Comparison of ENCODE assay signal across 17 cellular contexts in the genomic region with DNA sequence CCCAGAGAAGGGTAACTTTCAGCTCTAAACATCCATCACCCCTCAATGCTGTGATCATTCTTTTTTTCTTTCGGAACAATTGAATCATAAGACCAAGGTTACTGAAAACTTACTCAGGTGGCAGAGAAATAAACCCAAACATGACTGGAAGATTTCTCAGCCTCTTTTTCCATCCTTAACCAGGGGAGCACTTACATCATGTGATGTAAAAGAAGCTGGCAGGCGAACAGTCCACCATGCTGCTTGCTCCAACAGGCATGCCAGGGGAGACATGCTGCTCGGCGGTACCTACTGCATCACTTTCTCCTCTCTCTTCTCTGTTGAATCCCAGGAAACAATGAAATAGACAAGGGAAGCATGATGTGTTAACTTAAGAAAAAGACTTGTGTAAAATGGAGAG.
A peak's percentile ranks its signal among the peaks of the same experiment; 100 is the strongest.
DNase-seq lines count a peak whose midpoint lies in the region; ATAC-seq and TF ChIP-seq lines count a peak whose summit lies in the region.
"Had no signal": no experiment of that assay in that cellular context is flagged by ENCODE, and none has a peak within 500 bp of the region (broad histone marks: within the 10 kb centered on the region; RNA-seq: fewer than 3 reads in every experiment).

No MANE protein-coding gene starts in this region.

- H3K27me3 ChIP-seq in GM23338 (ENCODE audit: insufficient read depth) = no peaks in the 10 kb centered on the region
- H3K27me3 ChIP-seq: BLaER1 treated with 17β-estradiol and CSF1 and Interleukin-3, amounts not matched to agents 10 nM and 100 nM had no signal

- 0 out of 2 replicates have a peak, but pooled peaks cover 7% of the 10 kb centered on the region for H3K9me2 ChIP-seq in GM23338 (ENCODE audit: insufficient read depth)

- no peaks in the 10 kb centered on the region for H3K4me1 ChIP-seq in GM23338 (ENCODE audit: insufficient read depth)

- no peak overlapping the region for H3K4me2 ChIP-seq in GM23338
- H3K4me2 ChIP-seq: BLaER1 treated with 17β-estradiol and CSF1 and Interleukin-3, amounts not matched to agents 10 nM and 100 nM had no signal

- H3K79me2 ChIP-seq in GM23338 (replicated peaks; ENCODE audit: insufficient read depth) = no peaks in the 10 kb centered on the region

- no peak for DNase-seq in activated T-cell treated with anti-CD3 and anti-CD28 coated beads, Interleukin-2, amount 50 U/mL, for 72 hours
- no peak for DNase-seq in activated T-cell treated with anti-CD3 and anti-CD28 coated beads, Interleukin-2, amount 50 U/mL, for 4 hours
- DNase-seq in GM23338 (ENCODE audit: low spot score) = no peak
- no peak for DNase-seq in NCI-H748 treated with DMSO at 0.1 percent for 48 hours (lab: John Stamatoyannopoulos, UW)
- no peak for DNase-seq in sciatic nerve (ENCODE audit: low spot score)
- DNase-seq: CD8-positive, alpha-beta T cell; DMS53; KBM-7; NCI-H1105 treated with DMSO at 0.1 percent for 48 hours; NCI-H1694; NCI-H2081 treated with DMSO at 0.1 percent for 48 hours; NCI-H446 treated with DMSO at 0.1 percent for 48 hours; NCI-H69; Right ventricle myocardium superior had no signal

- TF ChIP-seq CTCF in GM23338 (conservative IDR thresholded peaks at IDR 0.05; ENCODE audit: low read depth in 2 of 2) = no peak
- TF ChIP-seq CTCF in nephron (IDR thresholded peaks at IDR 0.05; ENCODE audit: unreplicated experiment in 3 of 3) = no peak

- H2AFZ ChIP-seq in GM23338 = peak overlapping the region; percentile 45; the same call in 1 of the 2 replicates

- intact Hi-C loops in sciatic nerve (cut with DNase I) = no loop called here

- H3F3A ChIP-seq in GM23338 (replicated peaks; ENCODE audit: low read depth) = no peaks in the 10 kb centered on the region

- H3K36me3 Mint-ChIP-seq in activated T-cell treated with anti-CD3 and anti-CD28 coated beads, Interleukin-2, amount 50 U/mL, for 72 hours (ENCODE audit: insufficient read depth in 2 of 2) = peaks cover 0 to 4% of the 10 kb centered on the region in 2 donors
- H3K36me3 Mint-ChIP-seq in activated T-cell treated with anti-CD3 and anti-CD28 coated beads, Interleukin-2, amount 50 U/mL, for 4 hours (ENCODE audit: insufficient read depth) = no peaks in the 10 kb centered on the region
- no peaks in the 10 kb centered on the region for H3K36me3 Mint-ChIP-seq in GM23338 (ENCODE audit: low read depth)
- no peaks in the 10 kb centered on the region for H3K36me3 Mint-ChIP-seq in activated T-helper 17 cell treated with anti-CD3 and anti-CD28 coated beads, Interleukin-2, amount 50 U/mL, for 72 hours (ENCODE audit: low read depth)
- no peaks in the 10 kb centered on the region for H3K36me3 Mint-ChIP-seq in nephron (ENCODE audit: low read depth)
- H3K36me3 Mint-ChIP-seq: CD8-positive, alpha-beta T cell had no signal

- no peaks in the 10 kb centered on the region for H3K27me3 Mint-ChIP-seq in activated T-cell treated with anti-CD3 and anti-CD28 coated beads, Interleukin-2, amount 50 U/mL, for 72 hours (ENCODE audit: low read depth)
- no peaks in the 10 kb centered on the region for H3K27me3 Mint-ChIP-seq in activated T-cell treated with anti-CD3 and anti-CD28 coated beads, Interleukin-2, amount 50 U/mL, for 4 hours (ENCODE audit: low read depth)
- H3K27me3 Mint-ChIP-seq in GM23338 (ENCODE audit: insufficient read depth, low read depth, poor library complexity) = peaks cover 2% of the 10 kb centered on the region
- no peaks in the 10 kb centered on the region for H3K27me3 Mint-ChIP-seq in activated T-helper 17 cell treated with anti-CD3 and anti-CD28 coated beads, Interleukin-2, amount 50 U/mL, for 72 hours
- no peaks in the 10 kb centered on the region for H3K27me3 Mint-ChIP-seq in nephron (ENCODE audit: low read depth)

- H3K9me3 Mint-ChIP-seq in activated T-cell treated with anti-CD3 and anti-CD28 coated beads, Interleukin-2, amount 50 U/mL, for 72 hours = no peaks in the 10 kb centered on the region
- H3K9me3 Mint-ChIP-seq in activated T-cell treated with anti-CD3 and anti-CD28 coated beads, Interleukin-2, amount 50 U/mL, for 4 hours = no peaks in the 10 kb centered on the region
- H3K9me3 Mint-ChIP-seq in GM23338 (no peaks in the 10 kb centered on the region), nephron (no peaks in the 10 kb centered on the region)
- H3K9me3 Mint-ChIP-seq in activated T-helper 17 cell treated with anti-CD3 and anti-CD28 coated beads, Interleukin-2, amount 50 U/mL, for 72 hours = no peaks in the 10 kb centered on the region
- H3K9me3 Mint-ChIP-seq: CD8-positive, alpha-beta T cell had no signal

- peak overlapping the region; percentile 59 for H3K27ac Mint-ChIP-seq in activated T-cell treated with anti-CD3 and anti-CD28 coated beads, Interleukin-2, amount 50 U/mL, for 72 hours
- H3K27ac Mint-ChIP-seq in GM23338 (no peak overlapping the region), nephron (peak overlapping the region; percentile 35 to 96 (median 93))
- peak overlapping the region; percentile 5 for H3K27ac Mint-ChIP-seq in activated T-helper 17 cell treated with anti-CD3 and anti-CD28 coated beads, Interleukin-2, amount 50 U/mL, for 72 hours
- H3K27ac Mint-ChIP-seq: CD8-positive, alpha-beta T cell had no signal

- H4K20me1 ChIP-seq in GM23338 (replicated peaks; ENCODE audit: insufficient read depth) = no peaks in the 10 kb centered on the region
- H4K20me1 ChIP-seq: BLaER1 treated with 17β-estradiol and CSF1 and Interleukin-3, amounts not matched to agents 10 nM and 100 nM had no signal

- no peak overlapping the region for H3K27ac ChIP-seq in GM23338 (ENCODE audit: low read depth)
- H3K27ac ChIP-seq: BLaER1 treated with 17β-estradiol and CSF1 and Interleukin-3, amounts not matched to agents 10 nM and 100 nM had no signal

- peak; percentile 15 to 37 for ATAC-seq in activated T-cell treated with anti-CD3 and anti-CD28 coated beads, Interleukin-2, amount 50 U/mL, for 72 hours (replicated peaks in 1 of 2)
- ATAC-seq in activated T-cell treated with anti-CD3 and anti-CD28 coated beads, Interleukin-2, amount 50 U/mL, for 4 hours = no peak
- no peak for ATAC-seq in GM23338
- no peak for ATAC-seq in activated T-helper 17 cell treated with anti-CD3 and anti-CD28 coated beads, Interleukin-2, amount 50 U/mL, for 72 hours (replicated peaks)
- no peak for ATAC-seq in sciatic nerve
- ATAC-seq: CD8-positive, alpha-beta T cell had no signal

- H3K4me3 Mint-ChIP-seq in activated T-cell treated with anti-CD3 and anti-CD28 coated beads, Interleukin-2, amount 50 U/mL, for 72 hours = peak overlapping the region; percentile 7 to 33
- no peak overlapping the region for H3K4me3 Mint-ChIP-seq in activated T-cell treated with anti-CD3 and anti-CD28 coated beads, Interleukin-2, amount 50 U/mL, for 4 hours
- H3K4me3 Mint-ChIP-seq in GM23338 = no peak overlapping the region
- H3K4me3 Mint-ChIP-seq in activated T-helper 17 cell treated with anti-CD3 and anti-CD28 coated beads, Interleukin-2, amount 50 U/mL, for 72 hours = no peak overlapping the region
- H3K4me3 Mint-ChIP-seq in nephron = peak overlapping the region in 1 of 3 experiments; percentile 10
- H3K4me3 Mint-ChIP-seq: CD8-positive, alpha-beta T cell had no signal

- H3K36me3 ChIP-seq in GM23338 (ENCODE audit: insufficient read depth) = no peaks in the 10 kb centered on the region
- H3K36me3 ChIP-seq: BLaER1 treated with 17β-estradiol and CSF1 and Interleukin-3, amounts not matched to agents 10 nM and 100 nM had no signal

- peaks cover 60% of the 10 kb centered on the region for H3K4me1 Mint-ChIP-seq in activated T-cell treated with anti-CD3 and anti-CD28 coated beads, Interleukin-2, amount 50 U/mL, for 72 hours (ENCODE audit: low read depth)
- H3K4me1 Mint-ChIP-seq in activated T-cell treated with anti-CD3 and anti-CD28 coated beads, Interleukin-2, amount 50 U/mL, for 4 hours (ENCODE audit: low read depth) = peaks cover 27% of the 10 kb centered on the region
- H3K4me1 Mint-ChIP-seq in GM23338 = peaks cover 5% of the 10 kb centered on the region; the same call in 1 of the 3 replicates
- H3K4me1 Mint-ChIP-seq in activated T-helper 17 cell treated with anti-CD3 and anti-CD28 coated beads, Interleukin-2, amount 50 U/mL, for 72 hours = peaks cover 20% of the 10 kb centered on the region
- peaks cover 49% of the 10 kb centered on the region for H3K4me1 Mint-ChIP-seq in nephron

- no peak overlapping the region for H3K4me3 ChIP-seq in GM23338
- H3K4me3 ChIP-seq: BLaER1 treated with 17β-estradiol and CSF1 and Interleukin-3, amounts not matched to agents 10 nM and 100 nM had no signal

TF ChIP-seq in GM23338, 12 proteins besides CTCF, POLR2A, EP300 and RAD21 (continues in another document):
- no peak for TF ChIP-seq EZH2 (IDR thresholded peaks at IDR 0.05; ENCODE audit: low read depth, unreplicated experiment)
- TF ChIP-seq ZNF114 (CRISPR knock-in tag; IDR thresholded peaks at IDR 0.05) = no peak
- no peak for TF ChIP-seq EZH2phosphoT487 (IDR thresholded peaks at IDR 0.05; ENCODE audit: unreplicated experiment)
- no peak for TF ChIP-seq ZNF331 (CRISPR knock-in tag; IDR thresholded peaks at IDR 0.05; ENCODE audit: low read depth)
- TF ChIP-seq JUNB (IDR thresholded peaks at IDR 0.05; ENCODE audit: unreplicated experiment) = no peak

Comparison
In these comparisons a context has a peak if more than half of its experiments do, and no peak if none do; other contexts are left out.
1. ATAC-seq: peak in activated T-cell treated with anti-CD3 and anti-CD28 coated beads, Interleukin-2, amount 50 U/mL, for 72 hours (2 of 2); none in activated T-cell treated with anti-CD3 and anti-CD28 coated beads, Interleukin-2, amount 50 U/mL, for 4 hours (0 of 2), GM23338 (single experiment), activated T-helper 17 cell treated with anti-CD3 and anti-CD28 coated beads, Interleukin-2, amount 50 U/mL, for 72 hours (single experiment) and sciatic nerve (single experiment).
2. H3K4me3 Mint-ChIP-seq: peak in activated T-cell treated with anti-CD3 and anti-CD28 coated beads, Interleukin-2, amount 50 U/mL, for 72 hours (2 of 2); none in activated T-cell treated with anti-CD3 and anti-CD28 coated beads, Interleukin-2, amount 50 U/mL, for 4 hours (single experiment), GM23338 (single experiment) and activated T-helper 17 cell treated with anti-CD3 and anti-CD28 coated beads, Interleukin-2, amount 50 U/mL, for 72 hours (single experiment).